10 cellular contexts compared by ENCODE assay signal in the genomic region with DNA sequence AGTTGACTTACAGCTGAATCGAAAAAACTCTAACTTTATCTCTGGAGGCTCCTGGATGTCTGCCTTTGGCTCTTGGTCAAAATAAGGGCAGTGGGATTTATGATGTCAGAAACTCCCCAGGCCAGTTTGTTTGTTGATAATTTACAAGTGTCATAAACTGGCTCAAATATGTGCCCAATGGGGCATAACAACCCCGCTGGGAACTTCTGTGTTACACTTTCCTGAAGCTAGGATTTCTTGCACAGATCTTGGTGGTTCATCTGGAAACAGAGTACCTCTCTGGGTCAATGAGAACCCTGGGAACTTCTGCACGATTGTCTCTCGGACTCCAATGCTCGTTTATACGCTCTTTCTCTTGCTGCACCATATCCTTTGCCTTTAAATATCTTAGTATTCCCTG. TPM values are rescaled to one million over a fixed set of nuclear protein-coding genes. Genes with fewer than 3 reads are reported as not detected.
"Had no signal": no experiment of that assay in that cellular context is flagged by ENCODE, and none has a peak within 500 bp of the region (broad histone marks: within the 10 kb centered on the region; RNA-seq: fewer than 3 reads in every experiment).

No MANE protein-coding gene starts in this region.

- H3K4me1 Mint-ChIP-seq: GM23338, H9, IgD-negative memory B cell had no signal

- ATAC-seq: GM23338, HepG2 had no signal

- H3K9me3 Mint-ChIP-seq: GM23338, H9 had no signal

- H3K27me3 Mint-ChIP-seq: IgD-negative memory B cell had no signal

- H3K27ac ChIP-seq: HL-60 had no signal

- H3K4me3 ChIP-seq: GM23338 had no signal

- H3K4me3 Mint-ChIP-seq: GM23338, H9, HFFc6, IgD-negative memory B cell had no signal

- H3K36me3 Mint-ChIP-seq: IgD-negative memory B cell had no signal

- DNase-seq: H9, HCEC 1CT, HFFc6, KBM-7 had no signal

- H3K27ac Mint-ChIP-seq: GM23338, H9, HFFc6, IgD-negative memory B cell had no signal

RNA-seq across cellular contexts. Expression of a gene that starts 58.7 kb away (rescaled TPM):
- total RNA-seq: GM23338, H1, H9, HepG2, HFFc6, HT1080 had no signal
- polyA plus RNA-seq: GM23338, H1, HepG2, IgD-negative memory B cell had no signal
